In the genomic region with DNA sequence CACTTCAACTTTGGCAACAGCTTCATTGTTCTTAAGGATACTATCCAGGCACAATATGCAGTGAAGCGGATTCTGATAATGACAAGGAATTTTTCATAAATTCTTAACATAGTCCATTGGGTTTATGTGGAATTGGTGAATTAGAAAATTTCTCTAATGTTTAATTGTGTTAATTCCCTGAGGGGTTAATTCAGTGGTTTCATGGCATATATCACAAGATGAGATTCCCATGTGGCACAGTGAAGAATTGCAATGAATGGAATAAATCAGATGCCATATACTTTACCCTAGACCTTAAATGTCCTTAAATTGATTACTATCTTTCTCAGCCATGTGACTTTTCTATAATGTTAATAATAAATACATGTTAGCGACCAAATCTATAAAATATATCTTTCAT, we compare ENCODE assay signal across 24 cellular contexts.
A peak's percentile ranks its signal among the peaks of the same experiment; 100 is the strongest.
DNase-seq lines count a peak whose midpoint lies in the region; ATAC-seq, FAIRE-seq and TF ChIP-seq lines count a peak whose summit lies in the region.
"Had no signal": no experiment of that assay in that cellular context is flagged by ENCODE, and none has a peak within 500 bp of the region (broad histone marks: within the 10 kb centered on the region; RNA-seq: fewer than 3 reads in every experiment).

No MANE protein-coding gene starts in this region.

- H3K36me3 ChIP-seq in H1 (ENCODE audit: control insufficient read depth in 2 of 4, insufficient read depth in 4 of 4, low read length in 3 of 4) (no peaks in the 10 kb centered on the region), neural cell (ENCODE audit: insufficient read depth, low read length) (no peaks in the 10 kb centered on the region)
- H3K36me3 ChIP-seq: BLaER1 had no signal

- 84% methylated on average over 2 of the region's 2 CpGs; no CpG with 5 or more reads in 1 of the 2 experiments for WGBS in H1 (ENCODE audit: extremely low coverage in 1 of 2, insufficient coverage in 1 of 2, insufficient read length in 1 of 2, insufficient replicate concordance in 2 of 2, low coverage in 1 of 2, low lambda C conversion rate in 2 of 2, missing lambda C conversion rate in 1 of 2), 2 experiments

- peaks cover 0 to 7% (median 1%) of the 10 kb centered on the region in 4 experiments; a peak in 3 of 7 replicates for H3K4me1 ChIP-seq in H1 (replicated peaks in 1 of 4; ENCODE audit: control insufficient read depth in 3 of 4, insufficient read depth in 4 of 4, low read length in 3 of 4)
- H3K4me1 ChIP-seq: BLaER1, Caco-2 had no signal

- POLR2A ChIA-PET in H1 (lab: Charles Lee; ENCODE audit: partially characterized antibody), result no interaction called here

- H4K20me1 ChIP-seq in H1 (replicated peaks in 1 of 2; ENCODE audit: control insufficient read depth in 1 of 2, insufficient read depth in 2 of 2, low read length in 2 of 2) (no peaks in the 10 kb centered on the region), neural cell (ENCODE audit: insufficient read depth) (no peaks in the 10 kb centered on the region)
- H4K20me1 ChIP-seq: BLaER1 had no signal

- no peak overlapping the region for H2AK5ac ChIP-seq in H1 (ENCODE audit: low read depth, low read length)

- TF ChIP-seq CTCF in H1 (IDR thresholded peaks at IDR 0.05; ENCODE audit: control extremely low read depth in 1 of 3, insufficient read depth in 1 of 3, low read depth in 1 of 3, low read length in 3 of 3), result no peak
- peak; percentile 24 for TF ChIP-seq CTCF in neural cell (IDR thresholded peaks at IDR 0.05; ENCODE audit: poor library complexity, severe bottlenecking)

- H4K91ac ChIP-seq in H1 (replicated peaks; ENCODE audit: insufficient read length, low read length), result no peak overlapping the region

- H3K27me3 ChIP-seq in H1 (replicated peaks in 1 of 4; ENCODE audit: control insufficient read depth in 3 of 4, extremely low read depth in 1 of 4, insufficient read depth in 3 of 4, low read length in 3 of 4) (no peaks in the 10 kb centered on the region), neural cell (ENCODE audit: insufficient read depth, low read depth, low read length) (no peaks in the 10 kb centered on the region)
- H3K27me3 ChIP-seq: BLaER1 had no signal

- H3K23ac ChIP-seq in H1 (ENCODE audit: insufficient read length), result no peak overlapping the region

- no peak overlapping the region for H2BK12ac ChIP-seq in H1 (ENCODE audit: low read depth, low read length)

- no peak overlapping the region for H4K5ac ChIP-seq in H1 (ENCODE audit: insufficient read length, low read depth, low read length)

- no peak overlapping the region for H3K18ac ChIP-seq in H1 (ENCODE audit: extremely low read depth, low read length)

- H3K23me2 ChIP-seq in H1 (ENCODE audit: low read depth, low read length), result no peaks in the 10 kb centered on the region

- H3K79me2 ChIP-seq in H1 (ENCODE audit: control insufficient read depth in 1 of 2, insufficient read depth in 2 of 2, low read length in 2 of 2), result no peaks in the 10 kb centered on the region
- H3K79me2 ChIP-seq in neural cell (replicated peaks; ENCODE audit: insufficient read depth, low read length), result no peaks in the 10 kb centered on the region

- no peak overlapping the region for H3K14ac ChIP-seq in H1 (ENCODE audit: insufficient read length)

- H2BK5ac ChIP-seq in H1 (ENCODE audit: low read depth, low read length), result no peak overlapping the region

- TF ChIP-seq POLR2A in H1 (IDR thresholded peaks at IDR 0.05; ENCODE audit: control extremely low read depth in 1 of 2, low read depth in 2 of 2, low read length in 2 of 2), result no peak

- TF ChIP-seq EP300 in H1 (IDR thresholded peaks at IDR 0.05; ENCODE audit: borderline replicate concordance in 1 of 2, low read depth in 2 of 2, low read length in 2 of 2), result no peak
- no peak for TF ChIP-seq EP300 in neural cell (conservative IDR thresholded peaks at IDR 0.05; ENCODE audit: poor library complexity, severe bottlenecking)

- TF ChIP-seq RAD21 in H1 (IDR thresholded peaks at IDR 0.05 in 1 of 2, conservative IDR thresholded peaks at IDR 0.05 in 1 of 2; ENCODE audit: low read depth in 2 of 2, low read length in 2 of 2), result no peak
- no peak for TF ChIP-seq RAD21 in neural cell (conservative IDR thresholded peaks at IDR 0.05)

- H2AFZ ChIP-seq in H1 (ENCODE audit: low read length) (no peak overlapping the region), neural cell (ENCODE audit: low read depth, low read length) (no peak overlapping the region)

- CTCF ChIA-PET in H1 (lab: Charles Lee; ENCODE audit: partially characterized antibody), result interaction anchor here (0.9 to 1.9 kb wide), 4 partner anchors 13 to 35 kb away, joined by 3 to 5 read pairs (median 4); no protein-coding TSS in a partner anchor

- no peak overlapping the region for H2BK120ac ChIP-seq in H1 (replicated peaks; ENCODE audit: low read depth, low read length)

- H3K9ac ChIP-seq in H1 (replicated peaks in 1 of 4; ENCODE audit: extremely low read depth in 1 of 4, low read depth in 3 of 4, low read length in 3 of 4), result no peak overlapping the region
- no peak overlapping the region for H3K9ac ChIP-seq in neural cell (ENCODE audit: low read length)
- H3K9ac ChIP-seq: BLaER1, KMS-11 had no signal

- no peak overlapping the region for H3K4me3 ChIP-seq in H1 (ENCODE audit: extremely low read depth in 1 of 4, insufficient read depth in 2 of 4, low read depth in 3 of 4, low read length in 4 of 4)
- H3K4me3 ChIP-seq in neural cell (ENCODE audit: low read length), result no peak overlapping the region
- H3K4me3 ChIP-seq: BLaER1 had no signal

- no peaks in the 10 kb centered on the region for H3K79me1 ChIP-seq in H1 (ENCODE audit: low read depth, low read length)

- H3K56ac ChIP-seq in H1 (replicated peaks; ENCODE audit: insufficient read length, low read depth, low read length), result no peak overlapping the region

- ATAC-seq in GM18870 (IDR thresholded peaks at IDR 0.05; ENCODE audit: unreplicated experiment), result no peak
- ATAC-seq: Panc1, T-cell had no signal

- peak; percentile 1 for DNase-seq in HuH-7.5 (ENCODE audit: low spot score)
- no peak for DNase-seq in H1 (ENCODE audit: low read depth in 1 of 2, low spot score in 2 of 2)
- no peak for DNase-seq in foreskin melanocyte
- DNase-seq in ecto neural progenitor cell (ENCODE audit: low spot score), result no peak
- no peak for DNase-seq in kidney glomerular epithelial cell (lab: John Stamatoyannopoulos, UW)
- DNase-seq: Caco-2; CD4-positive, alpha-beta T cell; DMS153; H7; NCI-H1105; NCI-H146; NCI-H2029; NCI-H2227 treated with DMSO at 0.1 percent for 48 hours; NCI-H510A; NK-92 treated with Interleukin-12 subunit alpha and Interleukin-12 subunit beta, amount 100 ng/mL, for 24 hours; T-cell had no signal

- peak; percentile 39 for FAIRE-seq in H1 (lab: Jason Lieb, UNC)
- FAIRE-seq: G401.6, GM12892, GM19239 had no signal

- no peak overlapping the region for H3K4me2 ChIP-seq in H1 (ENCODE audit: insufficient read depth in 1 of 2, low read depth in 2 of 2, low read length in 2 of 2)
- no peak overlapping the region for H3K4me2 ChIP-seq in neural cell (ENCODE audit: low read length)
- H3K4me2 ChIP-seq: BLaER1, KMS-11 had no signal

- no peak overlapping the region for H2BK20ac ChIP-seq in H1 (ENCODE audit: low read length)

- no peak overlapping the region for H2BK15ac ChIP-seq in H1 (ENCODE audit: low read length)

- no peaks in the 10 kb centered on the region for H3F3A ChIP-seq in neural cell (ENCODE audit: insufficient read depth, low read length, poor library complexity, severe bottlenecking)

- H3K27ac ChIP-seq in H1 (ENCODE audit: low read depth, low read length) (no peak overlapping the region), neural cell (ENCODE audit: low read length) (no peak overlapping the region)
- H3K27ac ChIP-seq: BLaER1, KMS-11 had no signal

- H3K4ac ChIP-seq in H1 (replicated peaks; ENCODE audit: insufficient read length, low read depth, low read length), result no peak overlapping the region

- no peaks in the 10 kb centered on the region for H3K9me2 ChIP-seq in neural cell (ENCODE audit: insufficient read depth, low read length)

- no peak overlapping the region for H4K8ac ChIP-seq in H1 (ENCODE audit: extremely low read depth, insufficient read depth, low read length)

- H3K9me3 ChIP-seq in H1 (ENCODE audit: insufficient read depth in 2 of 2, low read depth in 1 of 2, low read length in 1 of 2), result no peaks in the 10 kb centered on the region
- H3K9me3 ChIP-seq in neural cell (ENCODE audit: low read length), result no peaks in the 10 kb centered on the region
- H3K9me3 ChIP-seq: BLaER1, Caco-2 had no signal

TF ChIP-seq in H1, 55 proteins besides CTCF, POLR2A, EP300 and RAD21 (continues in another document):
- no peak for TF ChIP-seq BRCA1 (IDR thresholded peaks at IDR 0.05; ENCODE audit: low read depth, low read length)
- TF ChIP-seq KDM5A (IDR thresholded peaks at IDR 0.05; ENCODE audit: low read length), result no peak
- TF ChIP-seq ZNF274 (IDR thresholded peaks at IDR 0.05; ENCODE audit: borderline replicate concordance, extremely low read depth, low read length), result no peak
- TF ChIP-seq TCF12 (IDR thresholded peaks at IDR 0.05; ENCODE audit: low read depth, low read length), result no peak
- no peak for TF ChIP-seq FOSL1 (IDR thresholded peaks at IDR 0.05; ENCODE audit: insufficient read depth, low read depth, low read length)
- no peak for TF ChIP-seq ASH2L (IDR thresholded peaks at IDR 0.05; ENCODE audit: low read length)
- no peak for TF ChIP-seq SIRT6 (IDR thresholded peaks at IDR 0.05; ENCODE audit: low read length)
- TF ChIP-seq CEBPB (IDR thresholded peaks at IDR 0.05; ENCODE audit: low read depth, low read length), result no peak
- no peak for TF ChIP-seq JUN (IDR thresholded peaks at IDR 0.05; ENCODE audit: low read depth, low read length)
- TF ChIP-seq CBX8 (IDR thresholded peaks at IDR 0.05; ENCODE audit: borderline replicate concordance, low read depth, low read length), result no peak
- no peak for TF ChIP-seq SP2 (IDR thresholded peaks at IDR 0.05; ENCODE audit: low read length)
